Comparison of ENCODE assay signal across 18 cellular contexts in genomic region chr10:43998021-43998809, GRCh38.
A peak's percentile ranks its signal among the peaks of the same experiment; 100 is the strongest.
DNase-seq lines count a peak whose midpoint lies in the region; ATAC-seq and TF ChIP-seq lines count a peak whose summit lies in the region.
"Had no signal": no experiment of that assay in that cellular context is flagged by ENCODE, and none has a peak within 500 bp of the region (broad histone marks: within the 10 kb centered on the region; RNA-seq: fewer than 3 reads in every experiment).

No MANE protein-coding gene starts in this region.

- no peak for TF ChIP-seq POLR2A in heart left ventricle (IDR thresholded peaks at IDR 0.05)
- TF ChIP-seq POLR2A in transverse colon (IDR thresholded peaks at IDR 0.05) = no peak

- no peaks in the 10 kb centered on the region for H3K9me3 ChIP-seq in adipocyte (ENCODE audit: control insufficient read depth, low read length)
- no peaks in the 10 kb centered on the region for H3K9me3 ChIP-seq in heart left ventricle
- H3K9me3 ChIP-seq in trophoblast cell (ENCODE audit: insufficient read depth, low read depth, low read length) = no peaks in the 10 kb centered on the region
- H3K9me3 ChIP-seq in transverse colon = no peaks in the 10 kb centered on the region

- H3K9ac ChIP-seq in adipocyte (ENCODE audit: low read length) = no peak overlapping the region
- H3K9ac ChIP-seq in trophoblast cell (ENCODE audit: low read length) = no peak overlapping the region

- H2BK5ac ChIP-seq in trophoblast cell (ENCODE audit: low read depth, low read length, poor library complexity) = no peak overlapping the region

- H3K36me3 ChIP-seq in adipocyte (ENCODE audit: control insufficient read depth, insufficient read depth, low read length, severe bottlenecking) = no peaks in the 10 kb centered on the region
- H3K36me3 ChIP-seq in heart left ventricle = no peaks in the 10 kb centered on the region
- no peaks in the 10 kb centered on the region for H3K36me3 ChIP-seq in trophoblast cell (ENCODE audit: control insufficient read depth in 1 of 2, insufficient read depth in 2 of 2, low read length in 2 of 2)
- no peaks in the 10 kb centered on the region for H3K36me3 ChIP-seq in transverse colon

- no peak overlapping the region for H3K18ac ChIP-seq in trophoblast cell (ENCODE audit: low read length)

- H3K23ac ChIP-seq in trophoblast cell (ENCODE audit: low read length) = no peak overlapping the region

- no peak overlapping the region for H2AK5ac ChIP-seq in trophoblast cell (ENCODE audit: low read length)

- H3K4me3 ChIP-seq in adipocyte (ENCODE audit: low read length) (no peak overlapping the region), heart left ventricle (no peak overlapping the region), trophoblast cell (ENCODE audit: low read depth, low read length) (no peak overlapping the region), transverse colon (no peak overlapping the region), coronary artery (no peak overlapping the region)
- H3K4me3 ChIP-seq: SK-N-MC had no signal

- H4K91ac ChIP-seq in trophoblast cell (ENCODE audit: low read depth, low read length) = no peak overlapping the region

- H3K4me1 ChIP-seq in adipocyte (ENCODE audit: control insufficient read depth, insufficient read depth, low read length) (peaks cover 11% of the 10 kb centered on the region), heart left ventricle (peaks cover 0 to 24% (median 18%) of the 10 kb centered on the region in 12 donors), trophoblast cell (ENCODE audit: control insufficient read depth in 1 of 2, insufficient read depth in 2 of 2, low read length in 2 of 2) (no peaks in the 10 kb centered on the region), transverse colon (no peaks in the 10 kb centered on the region)

- intact Hi-C loops in heart left ventricle (cut with DNase I) (no loop called here), transverse colon (cut with DNase I; ENCODE audit: low total_unique reads) (no loop called here)

- H2BK12ac ChIP-seq in trophoblast cell (ENCODE audit: low read length) = no peak overlapping the region

- H3K36me3 Mint-ChIP-seq in osteocyte (ENCODE audit: unreplicated experiment) = no peaks in the 10 kb centered on the region
- H3K36me3 Mint-ChIP-seq: CD4-positive, CD25-positive, alpha-beta regulatory T cell had no signal

- H3K9me3 Mint-ChIP-seq in osteocyte (ENCODE audit: unreplicated experiment) = peaks cover under 1% of the 10 kb centered on the region
- H3K9me3 Mint-ChIP-seq: stimulated activated naive CD8-positive, alpha-beta T cell treated with anti-CD3 and anti-CD28 coated beads, Interleukin-15, amount 100 ng/mL, for 72 hours had no signal

- H3K79me1 ChIP-seq in trophoblast cell (ENCODE audit: low read length) = peaks cover 2% of the 10 kb centered on the region

- no peak for TF ChIP-seq EP300 in transverse colon (IDR thresholded peaks at IDR 0.05; ENCODE audit: low read depth)

- no peak overlapping the region for H2BK120ac ChIP-seq in trophoblast cell (ENCODE audit: insufficient read depth, low read length, poor library complexity)

- ATAC-seq in heart left ventricle (peak in 3 of 4 donors; percentile 45 to 76 (median 67)), GM21576 (IDR thresholded peaks at IDR 0.05; ENCODE audit: unreplicated experiment) (no peak)
- ATAC-seq: stimulated activated naive CD8-positive, alpha-beta T cell treated with anti-CD3 and anti-CD28 coated beads, Interleukin-15, amount 100 ng/mL, for 72 hours had no signal

- WGBS in heart left ventricle, 4 donors = 75 to 93% (median 81%) methylated on average over 4 of the region's 4 CpGs
- WGBS in trophoblast cell (ENCODE audit: extremely low coverage, insufficient coverage, insufficient read length) = no CpG with 5 or more reads among the region's 4 CpGs
- 75% methylated on average over 4 of the region's 4 CpGs; no CpG with 5 or more reads in 1 of the 2 donors for WGBS in transverse colon (ENCODE audit: low coverage in 1 of 2), 2 donors

- no peak overlapping the region for H3K27ac Mint-ChIP-seq in osteocyte (ENCODE audit: unreplicated experiment)
- H3K27ac Mint-ChIP-seq: activated T-helper 2 cell treated with anti-CD3 and anti-CD28 coated beads, Interferon-gamma antibody, Interleukin-2, Interleukin-4, amounts not matched to agents 10 μg/mL and 5 μg/mL and 100 μg/mL, durations not matched to agents 14 hours and 24 hours and 36 hours; CD4-positive, CD25-positive, alpha-beta regulatory T cell; stimulated activated naive CD8-positive, alpha-beta T cell treated with anti-CD3 and anti-CD28 coated beads, Interleukin-15, amount 100 ng/mL, for 72 hours had no signal

- H3K4ac ChIP-seq in trophoblast cell (ENCODE audit: low read depth, low read length) = no peak overlapping the region

- TF ChIP-seq CTCF in heart left ventricle (IDR thresholded peaks at IDR 0.05) (no peak), transverse colon (IDR thresholded peaks at IDR 0.05) (no peak), coronary artery (IDR thresholded peaks at IDR 0.05) (no peak), osteocyte (IDR thresholded peaks at IDR 0.05) (no peak)

- no peaks in the 10 kb centered on the region for H3K27me3 ChIP-seq in adipocyte (replicated peaks; ENCODE audit: control insufficient read depth, insufficient read depth, low read length)
- H3K27me3 ChIP-seq in heart left ventricle = no peaks in the 10 kb centered on the region
- no peaks in the 10 kb centered on the region for H3K27me3 ChIP-seq in trophoblast cell (ENCODE audit: insufficient read depth, low read length)
- no peaks in the 10 kb centered on the region for H3K27me3 ChIP-seq in transverse colon

- H3K27me3 Mint-ChIP-seq in osteocyte (ENCODE audit: unreplicated experiment) = peaks cover 11% of the 10 kb centered on the region

- no peaks in the 10 kb centered on the region for H3K4me1 Mint-ChIP-seq in osteocyte (ENCODE audit: unreplicated experiment)
- H3K4me1 Mint-ChIP-seq: CD4-positive, CD25-positive, alpha-beta regulatory T cell; stimulated activated naive CD8-positive, alpha-beta T cell treated with anti-CD3 and anti-CD28 coated beads, Interleukin-15, amount 100 ng/mL, for 72 hours had no signal

- peak overlapping the region in 7 of 12 donors; percentile 3 to 60 (median 39) for H3K27ac ChIP-seq in heart left ventricle
- peak overlapping the region; percentile 12 for H3K27ac ChIP-seq in trophoblast cell (ENCODE audit: low read depth, low read length)
- no peak overlapping the region for H3K27ac ChIP-seq in transverse colon
- H3K27ac ChIP-seq in coronary artery = peak overlapping the region in 1 of 2 donors; percentile 13
- H3K27ac ChIP-seq: SK-N-MC had no signal

- H3K14ac ChIP-seq in trophoblast cell (ENCODE audit: low read length) = no peak overlapping the region

- in situ Hi-C loops in transverse colon (cut with MboI; ENCODE audit: low pct_ligation_motif_present in 1 of 4, low pct_unique_long_range_greater_than_20kb in 1 of 4, low sequenced_read_pairs in 3 of 4) = loop anchor here in 1 of 4 donors (25.0 kb wide), 1 partner anchor 89 kb away; no protein-coding TSS in a partner anchor

- no peak overlapping the region for H2AFZ ChIP-seq in trophoblast cell (ENCODE audit: insufficient read depth, low read length, poor library complexity)

- H4K12ac ChIP-seq in trophoblast cell (ENCODE audit: low read depth, low read length) = no peak overlapping the region

- H3K4me3 Mint-ChIP-seq in osteocyte (ENCODE audit: unreplicated experiment) = no peak overlapping the region
- H3K4me3 Mint-ChIP-seq: CD4-positive, CD25-positive, alpha-beta regulatory T cell; stimulated activated naive CD8-positive, alpha-beta T cell treated with anti-CD3 and anti-CD28 coated beads, Interleukin-15, amount 100 ng/mL, for 72 hours had no signal

- H3K4me2 ChIP-seq in trophoblast cell (ENCODE audit: low read length) = no peak overlapping the region

- DNase-seq in GM04503 (ENCODE audit: low read depth) = peak; percentile 54
- DNase-seq in adipocyte (ENCODE audit: low read depth) = peak; percentile 15
- DNase-seq in heart left ventricle = no peak
- DNase-seq in trophoblast cell = no peak
- DNase-seq in transverse colon = no peak
- no peak for DNase-seq in coronary artery (ENCODE audit: low spot score)
- DNase-seq in osteocyte (ENCODE audit: extremely low spot score, unreplicated experiment) = no peak
- DNase-seq: activated CD8-positive, alpha-beta memory T cell treated with anti-CD3 and anti-CD28 coated beads for 24 hours; anterior cingulate cortex; CD4-positive, CD25-positive, alpha-beta regulatory T cell; KG1; NCI-H1694; NCI-H446; stimulated activated CD4-positive, alpha-beta T cell treated with anti-CD3 and anti-CD28 coated beads, Interleukin-12 subunit alpha, Interleukin-12 subunit beta, amount 100 ng/mL, for 4 hours; stimulated activated naive CD8-positive, alpha-beta T cell treated with anti-CD3 and anti-CD28 coated beads, Interleukin-15, amount 100 ng/mL, for 72 hours had no signal

- H4K8ac ChIP-seq in trophoblast cell (ENCODE audit: low read depth, low read length) = no peak overlapping the region

- no peaks in the 10 kb centered on the region for H3K79me2 ChIP-seq in trophoblast cell (ENCODE audit: control insufficient read depth, insufficient read depth, low read length, poor library complexity)

Comparison
In these comparisons a context has a peak if more than half of its experiments do, and no peak if none do; other contexts are left out.
1. DNase-seq: peak in GM04503 (single experiment) and adipocyte (single experiment); none in heart left ventricle (0 of 5), trophoblast cell (0 of 2), transverse colon (single experiment), coronary artery (single experiment) and osteocyte (single experiment).
2. H3K27ac ChIP-seq: peak in heart left ventricle (7 of 12) and trophoblast cell (single experiment); none in transverse colon (0 of 4).